Comparison of ENCODE assay signal across 34 cellular contexts in genomic region chr3:20563236-20563635, GRCh38.
"Had no signal": no experiment of that assay in that cellular context is flagged by ENCODE, and none has a peak within 500 bp of the region (broad histone marks: within the 10 kb centered on the region; RNA-seq: fewer than 3 reads in every experiment).

No MANE protein-coding gene starts in this region.

- H3K36me3 ChIP-seq: breast epithelium, gastrocnemius medialis, pancreas, prostate gland, sigmoid colon, upper lobe of left lung, vagina had no signal

- H3K4me3 ChIP-seq: breast epithelium, gastrocnemius medialis, pancreas, prostate gland, sigmoid colon, smooth muscle cell, upper lobe of left lung, vagina had no signal

- DNase-seq: activated CD4-positive, alpha-beta T cell treated with anti-CD3 and anti-CD28 coated beads, Interleukin-2, amount 10 ng/mL, durations not matched to agents 24 days and 14 days; activated CD4-positive, CD25-positive, alpha-beta regulatory T cell treated with anti-CD3 and anti-CD28 coated beads, Interleukin-2, amount 50 U/mL, for 72 hours; activated CD8-positive, alpha-beta T cell treated with anti-CD3 and anti-CD28 coated beads for 36 hours; activated gamma-delta T cell treated with Interleukin-2 at 50 U/mL for 16 hours; activated naive CD4-positive, alpha-beta T cell treated with anti-CD3 and anti-CD28 coated beads, Interleukin-2, amount 50 U/mL, for 16 hours; activated T-cell treated with anti-CD3 and anti-CD28 coated beads, Interleukin-2, amount 50 U/mL, for 4 hours; amygdala; central memory CD4-positive, alpha-beta T cell; gastrocnemius medialis; head of caudate nucleus; hypothalamus; immature natural killer cell; kidney; midbrain; naive thymus-derived CD4-positive, alpha-beta T cell; nucleus accumbens; pancreas; retina; sigmoid colon; stimulated activated CD4-positive, alpha-beta T cell treated with anti-CD3 and anti-CD28 coated beads, Interleukin-1b, Interleukin-23, amount 100 ng/mL, for 48 hours; stimulated activated CD4-positive, alpha-beta T cell treated with anti-CD3 and anti-CD28 coated beads, Interleukin-4, amount 100 ng/mL, for 4 hours; stimulated activated CD8-positive, alpha-beta memory T cell treated with anti-CD3 and anti-CD28 coated beads, Interleukin-4, amount 100 ng/mL, for 48 hours; stimulated activated naive CD8-positive, alpha-beta T cell treated with anti-CD3 and anti-CD28 coated beads, Interleukin-15, amount 100 ng/mL, for 72 hours; substantia nigra; T-helper 9 cell; upper lobe of left lung had no signal

- H3K4me1 Mint-ChIP-seq: activated CD4-positive, alpha-beta T cell treated with anti-CD3 and anti-CD28 coated beads, Interleukin-2, amount 10 ng/mL, durations not matched to agents 24 days and 14 days; activated T-helper 17 cell treated with anti-CD3 and anti-CD28 coated beads, Interleukin-2, amount 50 U/mL, for 72 hours; immature natural killer cell; neural crest cell; stimulated activated naive CD8-positive, alpha-beta T cell treated with anti-CD3 and anti-CD28 coated beads, Interleukin-15, amount 100 ng/mL, for 72 hours had no signal

- H3K4me3 Mint-ChIP-seq: activated CD4-positive, alpha-beta T cell treated with anti-CD3 and anti-CD28 coated beads, Interleukin-2, amount 10 ng/mL, durations not matched to agents 24 days and 14 days; activated CD8-positive, alpha-beta T cell treated with anti-CD3 and anti-CD28 coated beads for 36 hours; activated T-cell treated with anti-CD3 and anti-CD28 coated beads, Interleukin-2, amount 50 U/mL, for 4 hours; activated T-helper 17 cell treated with anti-CD3 and anti-CD28 coated beads, Interleukin-2, amount 50 U/mL, for 72 hours; immature natural killer cell; naive thymus-derived CD4-positive, alpha-beta T cell; neural crest cell; stimulated activated memory B cell treated with anti-CD40 and anti-IgM and Interleukin-4, amounts not matched to agents 10 μg/mL and 1 μg/mL and 100 μg/mL, for 72 hours; stimulated activated naive CD8-positive, alpha-beta T cell treated with anti-CD3 and anti-CD28 coated beads, Interleukin-15, amount 100 ng/mL, for 72 hours; T-helper 1 cell treated with Interleukin-12 subunit alpha and Interleukin-12 subunit beta and Interleukin-4 antibody, amounts not matched to agents 30 μg/mL and 1 μg/mL, for 36 hours had no signal

- H3K4me2 ChIP-seq: smooth muscle cell had no signal

- H3K27me3 ChIP-seq: breast epithelium, gastrocnemius medialis, pancreas, sigmoid colon, upper lobe of left lung, vagina had no signal

- H3K27ac ChIP-seq: breast epithelium, gastrocnemius medialis, pancreas, prostate gland, sigmoid colon, upper lobe of left lung, vagina had no signal

- H3K36me3 Mint-ChIP-seq: immature natural killer cell; naive thymus-derived CD4-positive, alpha-beta T cell; stimulated activated memory B cell treated with anti-CD40 and anti-IgM and Interleukin-4, amounts not matched to agents 10 μg/mL and 1 μg/mL and 100 μg/mL, for 72 hours had no signal

- H3K4me1 ChIP-seq: breast epithelium, gastrocnemius medialis, pancreas, prostate gland, sigmoid colon, upper lobe of left lung had no signal

- H3K27me3 Mint-ChIP-seq: activated CD4-positive, alpha-beta T cell treated with anti-CD3 and anti-CD28 coated beads, Interleukin-2, amount 10 ng/mL, durations not matched to agents 24 days and 14 days; activated CD8-positive, alpha-beta T cell treated with anti-CD3 and anti-CD28 coated beads for 36 hours; activated T-helper 17 cell treated with anti-CD3 and anti-CD28 coated beads, Interleukin-2, amount 50 U/mL, for 72 hours; naive thymus-derived CD4-positive, alpha-beta T cell; stimulated activated memory B cell treated with anti-CD40 and anti-IgM and Interleukin-4, amounts not matched to agents 10 μg/mL and 1 μg/mL and 100 μg/mL, for 72 hours; stimulated activated naive CD8-positive, alpha-beta T cell treated with anti-CD3 and anti-CD28 coated beads, Interleukin-15, amount 100 ng/mL, for 72 hours had no signal

- H3K9me3 Mint-ChIP-seq: activated CD4-positive, alpha-beta T cell treated with anti-CD3 and anti-CD28 coated beads, Interleukin-2, amount 10 ng/mL, durations not matched to agents 24 days and 14 days; neural crest cell; stimulated activated memory B cell treated with anti-CD40 and anti-IgM and Interleukin-4, amounts not matched to agents 10 μg/mL and 1 μg/mL and 100 μg/mL, for 72 hours had no signal

- H3K9me3 ChIP-seq: breast epithelium, gastrocnemius medialis, pancreas, prostate gland, sigmoid colon, upper lobe of left lung, vagina had no signal

- H3K27ac Mint-ChIP-seq: activated CD4-positive, alpha-beta T cell treated with anti-CD3 and anti-CD28 coated beads, Interleukin-2, amount 10 ng/mL, durations not matched to agents 24 days and 14 days; activated CD8-positive, alpha-beta T cell treated with anti-CD3 and anti-CD28 coated beads for 36 hours; activated T-helper 17 cell treated with anti-CD3 and anti-CD28 coated beads, Interleukin-2, amount 50 U/mL, for 72 hours; immature natural killer cell; naive thymus-derived CD4-positive, alpha-beta T cell; stimulated activated memory B cell treated with anti-CD40 and anti-IgM and Interleukin-4, amounts not matched to agents 10 μg/mL and 1 μg/mL and 100 μg/mL, for 72 hours; stimulated activated naive CD8-positive, alpha-beta T cell treated with anti-CD3 and anti-CD28 coated beads, Interleukin-15, amount 100 ng/mL, for 72 hours; T-helper 1 cell treated with Interleukin-12 subunit alpha and Interleukin-12 subunit beta and Interleukin-4 antibody, amounts not matched to agents 30 μg/mL and 1 μg/mL, for 36 hours had no signal
